In genomic region chr2:217974389-217975005, GRCh38 we compare ENCODE assay signal across 20 cellular contexts. TPM values are rescaled to one million over a fixed set of nuclear protein-coding genes. Genes with fewer than 3 reads are reported as not detected.
DNase-seq lines count a peak whose midpoint lies in the region; ATAC-seq, FAIRE-seq and TF ChIP-seq lines count a peak whose summit lies in the region.
"Had no signal": no experiment of that assay in that cellular context is flagged by ENCODE, and none has a peak within 500 bp of the region (broad histone marks: within the 10 kb centered on the region; RNA-seq: fewer than 3 reads in every experiment).

No MANE protein-coding gene starts in this region.

- H3K36me3 ChIP-seq in breast epithelium (no peaks in the 10 kb centered on the region), mammary epithelial cell (ENCODE audit: insufficient read depth, low read length) (no peaks in the 10 kb centered on the region), spleen (no peaks in the 10 kb centered on the region), WERI-Rb-1 (no peaks in the 10 kb centered on the region)
- H3K36me3 ChIP-seq: HAP-1, Peyer's patch had no signal

- 11% methylated on average over 8 of the region's 8 CpGs for WGBS in mammary epithelial cell (ENCODE audit: low coverage, missing lambda C conversion rate)
- WGBS in spleen, 5 donors: 80 to 95% (median 86%) methylated on average over 8 of the region's 8 CpGs

- no peak overlapping the region for H3K9ac ChIP-seq in mammary epithelial cell (ENCODE audit: insufficient read depth, low read length)

- H3K4me3 ChIP-seq in breast epithelium (no peak overlapping the region), mammary epithelial cell (replicated peaks in 1 of 3; ENCODE audit: insufficient read depth in 1 of 3, low read depth in 2 of 3, low read length in 3 of 3) (no peak overlapping the region), spleen (no peak overlapping the region), WERI-Rb-1 (ENCODE audit: low read depth, low read length) (no peak overlapping the region)
- H3K4me3 ChIP-seq: HAP-1, Peyer's patch had no signal

- no peaks in the 10 kb centered on the region for H3K4me1 Mint-ChIP-seq in activated naive CD8-positive, alpha-beta T cell treated with anti-CD3 and anti-CD28 coated beads for 36 hours
- no peaks in the 10 kb centered on the region for H3K4me1 Mint-ChIP-seq in immature natural killer cell
- H3K4me1 Mint-ChIP-seq: IgD-negative memory B cell had no signal

- TF ChIP-seq POLR2A in breast epithelium (IDR thresholded peaks at IDR 0.05): no peak
- TF ChIP-seq POLR2A in spleen (IDR thresholded peaks at IDR 0.05): no peak

- dilution Hi-C loops in mammary epithelial cell (cut with HindIII; ENCODE audit: low sequenced_read_pairs): no loop called here

- intact Hi-C loops in breast epithelium (cut with DNase I; ENCODE audit: low total_unique reads): no loop called here
- intact Hi-C loops in mammary epithelial cell (cut with micrococcal nuclease): no loop called here
- intact Hi-C loops in spleen (cut with DNase I; ENCODE audit: low total_unique reads): no loop called here

- CTCF ChIA-PET in mammary epithelial cell (lab: Charles Lee; ENCODE audit: low non-redundant PET): no interaction called here

- no peak overlapping the region for H3K27ac Mint-ChIP-seq in activated naive CD8-positive, alpha-beta T cell treated with anti-CD3 and anti-CD28 coated beads for 36 hours
- no peak overlapping the region for H3K27ac Mint-ChIP-seq in immature natural killer cell
- H3K27ac Mint-ChIP-seq: IgD-negative memory B cell had no signal

- no peaks in the 10 kb centered on the region for H3K79me2 ChIP-seq in mammary epithelial cell (ENCODE audit: insufficient read depth, low read length)

- H3K9me3 ChIP-seq in breast epithelium (no peaks in the 10 kb centered on the region), mammary epithelial cell (replicated peaks; ENCODE audit: insufficient read depth, low read length) (no peaks in the 10 kb centered on the region), spleen (no peaks in the 10 kb centered on the region), WERI-Rb-1 (ENCODE audit: severe bottlenecking) (no peaks in the 10 kb centered on the region)
- H3K9me3 ChIP-seq: HAP-1, Peyer's patch had no signal

- no peak overlapping the region for H2AFZ ChIP-seq in mammary epithelial cell (ENCODE audit: low read depth, low read length)

- H3K4me2 ChIP-seq in mammary epithelial cell (ENCODE audit: insufficient read depth, low read depth, low read length): no peak overlapping the region

- H3K27ac ChIP-seq in breast epithelium (peak overlapping the region; percentile 35 to 44), mammary epithelial cell (ENCODE audit: insufficient read depth, low read depth, low read length) (no peak overlapping the region), spleen (no peak overlapping the region), WERI-Rb-1 (no peak overlapping the region)
- H3K27ac ChIP-seq: C4-2B had no signal

- BruUV-seq in mammary epithelial cell (replicated peaks; lab: Mats Ljungman, UMichigan): no TSS peak

- no peaks in the 10 kb centered on the region for H3K36me3 Mint-ChIP-seq in activated naive CD8-positive, alpha-beta T cell treated with anti-CD3 and anti-CD28 coated beads for 36 hours
- H3K36me3 Mint-ChIP-seq in immature natural killer cell: no peaks in the 10 kb centered on the region
- H3K36me3 Mint-ChIP-seq: IgD-negative memory B cell had no signal

- TF ChIP-seq CTCF in breast epithelium (IDR thresholded peaks at IDR 0.05): no peak
- TF ChIP-seq CTCF in mammary epithelial cell (conservative IDR thresholded peaks at IDR 0.05 in 1 of 2, IDR thresholded peaks at IDR 0.05 in 1 of 2; ENCODE audit: extremely low read depth in 1 of 2, insufficient read depth in 1 of 2, low read depth in 1 of 2, low read length in 2 of 2): no peak
- no peak for TF ChIP-seq CTCF in spleen (IDR thresholded peaks at IDR 0.05 in 8 of 11, conservative IDR thresholded peaks at IDR 0.05 in 3 of 11)
- TF ChIP-seq CTCF in D721Med (IDR thresholded peaks at IDR 0.05; ENCODE audit: insufficient read depth, missing control alignments): no peak
- TF ChIP-seq CTCF in WERI-Rb-1 (IDR thresholded peaks at IDR 0.05; ENCODE audit: low read depth, low read length): no peak

- no peaks in the 10 kb centered on the region for H3K27me3 ChIP-seq in breast epithelium
- peaks cover 16% of the 10 kb centered on the region for H3K27me3 ChIP-seq in mammary epithelial cell (ENCODE audit: insufficient read depth, low read length)
- no peaks in the 10 kb centered on the region for H3K27me3 ChIP-seq in spleen (replicated peaks in 1 of 7)
- H3K27me3 ChIP-seq in WERI-Rb-1 (ENCODE audit: insufficient read depth, low read depth, severe bottlenecking): no peaks in the 10 kb centered on the region
- H3K27me3 ChIP-seq: Peyer's patch had no signal

- no peak for FAIRE-seq in D721Med (lab: Jason Lieb, UNC)
- FAIRE-seq: GM12892 had no signal

- peaks cover 4 to 17% of the 10 kb centered on the region in 2 donors for H3K4me1 ChIP-seq in breast epithelium
- peaks cover 3% of the 10 kb centered on the region for H3K4me1 ChIP-seq in mammary epithelial cell (ENCODE audit: insufficient read depth, low read length)
- peaks cover 0 to 42% (median 15%) of the 10 kb centered on the region in 6 donors for H3K4me1 ChIP-seq in spleen
- H3K4me1 ChIP-seq: HAP-1 had no signal

- no peak overlapping the region for H3K4me3 Mint-ChIP-seq in activated naive CD8-positive, alpha-beta T cell treated with anti-CD3 and anti-CD28 coated beads for 36 hours
- no peak overlapping the region for H3K4me3 Mint-ChIP-seq in immature natural killer cell
- H3K4me3 Mint-ChIP-seq: IgD-negative memory B cell had no signal

- DNase-seq in breast epithelium (ENCODE audit: low spot score in 2 of 2) (no peak), mammary epithelial cell (no peak), left lobe of liver (ENCODE audit: low spot score) (no peak), spleen (peak; percentile 34), D721Med (ENCODE audit: insufficient read length, low spot score) (no peak), WERI-Rb-1 (no peak), immature natural killer cell (no peak)
- no peak for DNase-seq in activated naive CD8-positive, alpha-beta T cell treated with anti-CD3 and anti-CD28 coated beads for 36 hours
- DNase-seq: DND-41, GDM1, NCI-H1930, NCI-H2171, NCI-H446 treated with DMSO at 0.1 percent for 48 hours, NCI-H774, SHP77 treated with DMSO at 0.1 percent for 48 hours had no signal

- ATAC-seq in left lobe of liver: peak; percentile 10

- peaks cover 3% of the 10 kb centered on the region for H3K9me3 Mint-ChIP-seq in activated naive CD8-positive, alpha-beta T cell treated with anti-CD3 and anti-CD28 coated beads for 36 hours
- H3K9me3 Mint-ChIP-seq in immature natural killer cell: peaks cover 0 to 2% (median 0%) of the 10 kb centered on the region in 6 donors

- in situ Hi-C loops in mammary epithelial cell (cut with MboI; ENCODE audit: low sequenced_read_pairs in 2 of 2): no loop called here

- peaks cover 5% of the 10 kb centered on the region for H3K27me3 Mint-ChIP-seq in activated naive CD8-positive, alpha-beta T cell treated with anti-CD3 and anti-CD28 coated beads for 36 hours
- H3K27me3 Mint-ChIP-seq in immature natural killer cell (ENCODE audit: low read depth in 3 of 3): peaks cover 0 to 10% (median 5%) of the 10 kb centered on the region in 3 donors

- no peaks in the 10 kb centered on the region for H4K20me1 ChIP-seq in mammary epithelial cell (ENCODE audit: insufficient read depth, low read length)

RNA-seq across cellular contexts. Expression of gene TNS1, which starts 28.3 kb away (rescaled TPM):
- total RNA-seq in breast epithelium: 100 to 1,000 TPM; 141 to 577 (median 154) TPM
- total RNA-seq in mammary epithelial cell: 10 to 100 TPM in 1 of 2 donors, under 1 TPM in 1; 0.80 to 20.0 TPM
- polyA plus RNA-seq in mammary epithelial cell: 0.46 TPM
- 11.9 TPM for polyA minus RNA-seq in mammary epithelial cell
- total RNA-seq in left lobe of liver: 102 TPM
- total RNA-seq in spleen: 100 to 1,000 TPM; 170 to 580 (median 273) TPM
- polyA plus RNA-seq in spleen: 10 to 100 TPM in 1 of 3 donors, 1 to 10 TPM in 2; 6.9 to 48.7 (median 8.6) TPM
- 1 to 10 TPM in 1 of 2 experiments, under 1 TPM in 1; 0.89 to 1.4 TPM for total RNA-seq in activated naive CD8-positive, alpha-beta T cell treated with anti-CD3 and anti-CD28 coated beads for 36 hours
- under 1 TPM in 1 of 3 donors, not detected in 2; 0.40 TPM for polyA plus RNA-seq in immature natural killer cell
- polyA plus RNA-seq: IgD-negative memory B cell had no signal

Comparison
In these comparisons a context has a peak if more than half of its experiments do, and no peak if none do; other contexts are left out.
1. H3K27ac ChIP-seq: peak in breast epithelium (2 of 2); none in mammary epithelial cell (single experiment), spleen (0 of 8) and WERI-Rb-1 (single experiment).